ENCODE assay signal across 1 cellular context in genomic region chr6:51199733-51200132, GRCh38.
TF ChIP-seq lines count a peak whose summit lies in the region.

No MANE protein-coding gene starts in this region.

TF ChIP-seq in GM23338, 12 proteins besides CTCF, POLR2A, EP300 and RAD21 (continued from another document):
- TF ChIP-seq, protein P1, sequence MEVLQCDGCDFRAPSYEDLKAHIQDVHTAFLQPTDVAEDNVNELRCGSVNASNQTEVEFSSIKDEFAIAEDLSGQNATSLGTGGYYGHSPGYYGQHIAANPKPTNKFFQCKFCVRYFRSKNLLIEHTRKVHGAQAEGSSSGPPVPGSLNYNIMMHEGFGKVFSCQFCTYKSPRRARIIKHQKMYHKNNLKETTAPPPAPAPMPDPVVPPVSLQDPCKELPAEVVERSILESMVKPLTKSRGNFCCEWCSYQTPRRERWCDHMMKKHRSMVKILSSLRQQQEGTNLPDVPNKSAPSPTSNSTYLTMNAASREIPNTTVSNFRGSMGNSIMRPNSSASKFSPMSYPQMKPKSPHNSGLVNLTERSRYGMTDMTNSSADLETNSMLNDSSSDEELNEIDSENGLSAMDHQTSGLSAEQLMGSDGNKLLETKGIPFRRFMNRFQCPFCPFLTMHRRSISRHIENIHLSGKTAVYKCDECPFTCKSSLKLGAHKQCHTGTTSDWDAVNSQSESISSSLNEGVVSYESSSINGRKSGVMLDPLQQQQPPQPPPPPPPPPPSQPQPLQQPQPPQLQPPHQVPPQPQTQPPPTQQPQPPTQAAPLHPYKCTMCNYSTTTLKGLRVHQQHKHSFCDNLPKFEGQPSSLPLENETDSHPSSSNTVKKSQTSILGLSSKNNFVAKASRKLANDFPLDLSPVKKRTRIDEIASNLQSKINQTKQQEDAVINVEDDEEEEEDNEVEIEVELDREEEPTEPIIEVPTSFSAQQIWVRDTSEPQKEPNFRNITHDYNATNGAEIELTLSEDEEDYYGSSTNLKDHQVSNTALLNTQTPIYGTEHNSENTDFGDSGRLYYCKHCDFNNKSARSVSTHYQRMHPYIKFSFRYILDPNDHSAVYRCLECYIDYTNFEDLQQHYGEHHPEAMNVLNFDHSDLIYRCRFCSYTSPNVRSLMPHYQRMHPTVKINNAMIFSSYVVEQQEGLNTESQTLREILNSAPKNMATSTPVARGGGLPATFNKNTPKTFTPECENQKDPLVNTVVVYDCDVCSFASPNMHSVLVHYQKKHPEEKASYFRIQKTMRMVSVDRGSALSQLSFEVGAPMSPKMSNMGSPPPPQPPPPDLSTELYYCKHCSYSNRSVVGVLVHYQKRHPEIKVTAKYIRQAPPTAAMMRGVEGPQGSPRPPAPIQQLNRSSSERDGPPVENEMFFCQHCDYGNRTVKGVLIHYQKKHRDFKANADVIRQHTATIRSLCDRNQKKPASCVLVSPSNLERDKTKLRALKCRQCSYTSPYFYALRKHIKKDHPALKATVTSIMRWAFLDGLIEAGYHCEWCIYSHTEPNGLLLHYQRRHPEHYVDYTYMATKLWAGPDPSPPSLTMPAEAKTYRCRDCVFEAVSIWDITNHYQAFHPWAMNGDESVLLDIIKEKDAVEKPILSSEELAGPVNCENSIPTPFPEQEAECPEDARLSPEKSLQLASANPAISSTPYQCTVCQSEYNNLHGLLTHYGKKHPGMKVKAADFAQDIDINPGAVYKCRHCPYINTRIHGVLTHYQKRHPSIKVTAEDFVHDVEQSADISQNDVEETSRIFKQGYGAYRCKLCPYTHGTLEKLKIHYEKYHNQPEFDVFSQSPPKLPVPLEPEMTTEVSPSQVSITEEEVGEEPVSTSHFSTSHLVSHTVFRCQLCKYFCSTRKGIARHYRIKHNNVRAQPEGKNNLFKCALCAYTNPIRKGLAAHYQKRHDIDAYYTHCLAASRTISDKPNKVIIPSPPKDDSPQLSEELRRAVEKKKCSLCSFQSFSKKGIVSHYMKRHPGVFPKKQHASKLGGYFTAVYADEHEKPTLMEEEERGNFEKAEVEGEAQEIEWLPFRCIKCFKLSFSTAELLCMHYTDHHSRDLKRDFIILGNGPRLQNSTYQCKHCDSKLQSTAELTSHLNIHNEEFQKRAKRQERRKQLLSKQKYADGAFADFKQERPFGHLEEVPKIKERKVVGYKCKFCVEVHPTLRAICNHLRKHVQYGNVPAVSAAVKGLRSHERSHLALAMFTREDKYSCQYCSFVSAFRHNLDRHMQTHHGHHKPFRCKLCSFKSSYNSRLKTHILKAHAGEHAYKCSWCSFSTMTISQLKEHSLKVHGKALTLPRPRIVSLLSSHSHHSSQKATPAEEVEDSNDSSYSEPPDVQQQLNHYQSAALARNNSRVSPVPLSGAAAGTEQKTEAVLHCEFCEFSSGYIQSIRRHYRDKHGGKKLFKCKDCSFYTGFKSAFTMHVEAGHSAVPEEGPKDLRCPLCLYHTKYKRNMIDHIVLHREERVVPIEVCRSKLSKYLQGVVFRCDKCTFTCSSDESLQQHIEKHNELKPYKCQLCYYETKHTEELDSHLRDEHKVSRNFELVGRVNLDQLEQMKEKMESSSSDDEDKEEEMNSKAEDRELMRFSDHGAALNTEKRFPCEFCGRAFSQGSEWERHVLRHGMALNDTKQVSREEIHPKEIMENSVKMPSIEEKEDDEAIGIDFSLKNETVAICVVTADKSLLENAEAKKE (CRISPR knock-in tag; IDR thresholded peaks at IDR 0.05), result no peak
- no peak for TF ChIP-seq ZNF331 (CRISPR knock-in tag; IDR thresholded peaks at IDR 0.05; ENCODE audit: low read depth)
- TF ChIP-seq JUNB (IDR thresholded peaks at IDR 0.05; ENCODE audit: unreplicated experiment), result no peak
- TF ChIP-seq EZH2 (IDR thresholded peaks at IDR 0.05; ENCODE audit: low read depth, unreplicated experiment), result no peak
- no peak for TF ChIP-seq ZNF114 (CRISPR knock-in tag; IDR thresholded peaks at IDR 0.05)
